Comparison of ENCODE assay signal across 25 cellular contexts in the genomic region with DNA sequence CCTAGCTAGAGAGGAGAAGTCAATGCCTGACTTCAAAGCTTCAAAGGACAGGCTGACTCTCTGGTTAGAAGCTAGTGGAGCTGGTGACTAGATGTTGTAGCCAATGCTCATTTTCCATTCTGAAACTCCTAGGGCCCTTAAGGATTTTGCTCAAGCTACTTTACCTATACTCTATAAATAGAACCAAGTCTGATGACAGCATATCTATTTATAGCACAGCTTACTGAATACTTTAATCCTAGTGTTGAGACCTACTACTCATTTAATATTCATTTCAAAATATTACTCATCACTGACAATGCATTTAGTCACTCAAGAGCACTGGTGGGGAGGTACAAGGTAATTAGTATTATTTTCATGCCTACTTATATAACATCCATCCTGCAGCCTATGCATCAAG.
"Had no signal": no experiment of that assay in that cellular context is flagged by ENCODE, and none has a peak within 500 bp of the region (broad histone marks: within the 10 kb centered on the region; RNA-seq: fewer than 3 reads in every experiment).

No MANE protein-coding gene starts in this region.

- DNase-seq: activated CD8-positive, alpha-beta memory T cell treated with anti-CD3 and anti-CD28 coated beads, Interleukin-2, amount 10 ng/mL, durations not matched to agents 7 days and 5 days; activated effector memory CD4-positive, alpha-beta T cell treated with Interleukin-2 at 50 U/mL for 16 hours; activated naive CD4-positive, alpha-beta T cell; adrenal gland; anterior cingulate cortex; central memory CD4-positive, alpha-beta T cell; IMR-90; NCI-H1092; NCI-H1417; NCI-H1930; NCI-H2107; NCI-H2171 treated with DMSO at 0.1 percent for 48 hours; NCI-H226; NCI-H510A; NCI-H69; NK-92 treated with Interleukin-12 subunit alpha and Interleukin-12 subunit beta, amount 100 ng/mL, for 24 hours; Peyer's patch; SHP77; SW 1271 had no signal

- H3K9me3 ChIP-seq: adrenal gland, Peyer's patch, SJSA1 had no signal

- H3K27me3 ChIP-seq: adrenal gland, Peyer's patch, SJSA1 had no signal

- H3K27ac Mint-ChIP-seq: activated CD8-positive, alpha-beta memory T cell treated with anti-CD3 and anti-CD28 coated beads, Interleukin-2, amount 10 ng/mL, durations not matched to agents 7 days and 5 days; activated naive CD8-positive, alpha-beta T cell; T-helper 2 cell treated with Interferon-gamma antibody and Interleukin-4, amounts not matched to agents 5 μg/mL and 100 μg/mL, for 36 hours; WTC11 had no signal

- ATAC-seq: activated CD8-positive, alpha-beta memory T cell treated with anti-CD3 and anti-CD28 coated beads, Interleukin-2, amount 10 ng/mL, durations not matched to agents 7 days and 5 days; SK-N-SH treated with all-trans-retinoic acid at 6 μM for 48 hours; WTC11 had no signal

- H3K4me3 ChIP-seq: adrenal gland, Peyer's patch, SJSA1 had no signal

- H3K4me1 ChIP-seq: Peyer's patch, SJSA1 had no signal

- H3K36me3 ChIP-seq: adrenal gland, Peyer's patch, SJSA1 had no signal

- H3K4me3 Mint-ChIP-seq: activated CD8-positive, alpha-beta memory T cell treated with anti-CD3 and anti-CD28 coated beads, Interleukin-2, amount 10 ng/mL, durations not matched to agents 7 days and 5 days; activated naive CD8-positive, alpha-beta T cell; T-helper 2 cell treated with Interferon-gamma antibody and Interleukin-4, amounts not matched to agents 5 μg/mL and 100 μg/mL, for 36 hours; WTC11 had no signal

- H3K36me3 Mint-ChIP-seq: activated CD8-positive, alpha-beta memory T cell treated with anti-CD3 and anti-CD28 coated beads, Interleukin-2, amount 10 ng/mL, durations not matched to agents 7 days and 5 days; activated naive CD8-positive, alpha-beta T cell; WTC11 had no signal

- H3K27ac ChIP-seq: adrenal gland, KMS-11, Peyer's patch, SJSA1 had no signal

- H3K4me1 Mint-ChIP-seq: activated CD8-positive, alpha-beta memory T cell treated with anti-CD3 and anti-CD28 coated beads, Interleukin-2, amount 10 ng/mL, durations not matched to agents 7 days and 5 days; WTC11 had no signal
